In genomic region chr2:221844966-221845365, GRCh38 we compare ENCODE assay signal across 22 cellular contexts.
"Had no signal": no experiment of that assay in that cellular context is flagged by ENCODE, and none has a peak within 500 bp of the region (broad histone marks: within the 10 kb centered on the region; RNA-seq: fewer than 3 reads in every experiment).

No MANE protein-coding gene starts in this region.

- H3K27ac ChIP-seq: brain microvascular endothelial cell, gastroesophageal sphincter, right lobe of liver, tibial artery had no signal

- H3K36me3 ChIP-seq: brain microvascular endothelial cell, gastroesophageal sphincter, right lobe of liver, tibial artery had no signal

- DNase-seq: activated CD4-positive, alpha-beta T cell treated with anti-CD3 and anti-CD28 coated beads, Interleukin-2, amount 50 U/mL, for 1 hour; activated CD4-positive, CD25-positive, alpha-beta regulatory T cell treated with anti-CD3 and anti-CD28 coated beads, Interleukin-2, amount 50 U/mL, for 72 hours; activated CD8-positive, alpha-beta T cell treated with anti-CD3 and anti-CD28 coated beads, Interleukin-2, amount 10 ng/mL, durations not matched to agents 7 days and 5 days; activated gamma-delta T cell; aorta; brain microvascular endothelial cell; caudate nucleus; effector CD4-positive, alpha-beta T cell; head of caudate nucleus; hypothalamus; mucosa of descending colon; naive thymus-derived CD4-positive, alpha-beta T cell; occipital lobe; posterior cingulate gyrus; right lobe of liver; small intestine; stimulated activated CD4-positive, alpha-beta T cell treated with anti-CD3 and anti-CD28 coated beads, Interleukin-2, amount 100 ng/mL, for 24 hours; stimulated activated naive CD8-positive, alpha-beta T cell treated with anti-CD3 and anti-CD28 coated beads, Interleukin-15, amount 100 ng/mL, for 72 hours; T-helper 2 cell; tibial artery had no signal

- H3K9me3 ChIP-seq: gastroesophageal sphincter, mucosa of descending colon, right lobe of liver, tibial artery had no signal

- H3K4me1 ChIP-seq: gastroesophageal sphincter, right lobe of liver, tibial artery had no signal

- ATAC-seq: activated CD8-positive, alpha-beta T cell treated with anti-CD3 and anti-CD28 coated beads, Interleukin-2, amount 10 ng/mL, durations not matched to agents 7 days and 5 days; gastroesophageal sphincter; mucosa of descending colon; naive thymus-derived CD4-positive, alpha-beta T cell; right lobe of liver; stimulated activated effector memory CD8-positive, alpha-beta T cell treated with anti-CD3 and anti-CD28 coated beads, Interleukin-12 subunit alpha, Interleukin-12 subunit beta, amount 100 ng/mL, for 72 hours; stimulated activated naive CD8-positive, alpha-beta T cell treated with anti-CD3 and anti-CD28 coated beads, Interleukin-15, amount 100 ng/mL, for 72 hours had no signal

- H3K4me3 ChIP-seq: gastroesophageal sphincter, mucosa of descending colon, right lobe of liver, tibial artery had no signal
